In the genomic region with DNA sequence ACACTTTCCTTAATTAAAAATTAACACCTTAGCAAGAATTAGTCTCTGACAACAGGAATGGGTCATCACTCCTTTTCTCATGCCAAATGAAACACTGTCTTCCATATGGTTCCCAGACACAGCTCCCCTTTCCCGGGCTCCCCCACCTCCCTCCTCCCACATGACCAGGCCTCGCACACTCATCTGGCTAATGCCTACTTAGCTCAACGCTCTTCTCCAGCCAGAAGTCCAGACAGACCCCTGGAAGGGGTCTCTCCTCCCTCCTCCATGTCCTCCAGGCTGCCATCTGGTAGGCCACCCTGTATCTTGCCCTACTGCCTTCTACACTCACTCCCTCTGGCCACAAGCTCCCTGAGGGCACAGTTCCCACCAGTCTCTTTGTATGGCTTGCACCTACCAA, we compare ENCODE assay signal across 2 cellular contexts.
TF ChIP-seq lines count a peak whose summit lies in the region.

No MANE protein-coding gene starts in this region.

TF ChIP-seq in H1, 55 proteins besides CTCF, POLR2A, EP300 and RAD21:
- TF ChIP-seq EZH2 (IDR thresholded peaks at IDR 0.05; ENCODE audit: low read depth, low read length, severe bottlenecking) (no peak), RXRA (IDR thresholded peaks at IDR 0.05; ENCODE audit: insufficient read depth, low read depth, low read length) (no peak), JUND (IDR thresholded peaks at IDR 0.05; ENCODE audit: low read length) (no peak), CBX8 (IDR thresholded peaks at IDR 0.05; ENCODE audit: borderline replicate concordance, low read depth, low read length) (no peak), SRF (IDR thresholded peaks at IDR 0.05; ENCODE audit: low read depth, low read length) (no peak), NANOG (IDR thresholded peaks at IDR 0.05; ENCODE audit: insufficient read depth, low read depth, low read length, poor library complexity, severe bottlenecking) (no peak), ZNF274 (IDR thresholded peaks at IDR 0.05; ENCODE audit: borderline replicate concordance, extremely low read depth, low read length) (no peak), GABPA (IDR thresholded peaks at IDR 0.05; ENCODE audit: borderline replicate concordance, insufficient read depth, low read length) (no peak), ATF2 (IDR thresholded peaks at IDR 0.05; ENCODE audit: low read length) (no peak), YY1 (IDR thresholded peaks at IDR 0.05; ENCODE audit: low read depth, low read length) (no peak), TBP (IDR thresholded peaks at IDR 0.05; ENCODE audit: low read depth, low read length) (no peak), CEBPB (IDR thresholded peaks at IDR 0.05; ENCODE audit: low read depth, low read length) (no peak), KDM5A (IDR thresholded peaks at IDR 0.05; ENCODE audit: low read length) (no peak), POLR2AphosphoS5 (IDR thresholded peaks at IDR 0.05; ENCODE audit: low read depth, low read length) (no peak)
- TF ChIP-seq, protein P1, sequence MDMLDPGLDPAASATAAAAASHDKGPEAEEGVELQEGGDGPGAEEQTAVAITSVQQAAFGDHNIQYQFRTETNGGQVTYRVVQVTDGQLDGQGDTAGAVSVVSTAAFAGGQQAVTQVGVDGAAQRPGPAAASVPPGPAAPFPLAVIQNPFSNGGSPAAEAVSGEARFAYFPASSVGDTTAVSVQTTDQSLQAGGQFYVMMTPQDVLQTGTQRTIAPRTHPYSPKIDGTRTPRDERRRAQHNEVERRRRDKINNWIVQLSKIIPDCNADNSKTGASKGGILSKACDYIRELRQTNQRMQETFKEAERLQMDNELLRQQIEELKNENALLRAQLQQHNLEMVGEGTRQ (IDR thresholded peaks at IDR 0.05; ENCODE audit: low read length), result no peak

TF ChIP-seq in HepG2, 621 proteins besides CTCF, POLR2A, EP300 and RAD21:
- TF ChIP-seq DZIP1 (CRISPR knock-in tag; IDR thresholded peaks at IDR 0.05), result no peak
- no peak for TF ChIP-seq FOXA3 (CRISPR knock-in tag; IDR thresholded peaks at IDR 0.05)
- no peak for TF ChIP-seq TRAFD1 (CRISPR knock-in tag; IDR thresholded peaks at IDR 0.05; ENCODE audit: borderline replicate concordance)
- no peak for TF ChIP-seq ZNF367 (CRISPR knock-in tag; IDR thresholded peaks at IDR 0.05; ENCODE audit: borderline replicate concordance)
- no peak for TF ChIP-seq NCOR1 (IDR thresholded peaks at IDR 0.05; ENCODE audit: borderline replicate concordance, low read length)
- TF ChIP-seq, protein P2, sequence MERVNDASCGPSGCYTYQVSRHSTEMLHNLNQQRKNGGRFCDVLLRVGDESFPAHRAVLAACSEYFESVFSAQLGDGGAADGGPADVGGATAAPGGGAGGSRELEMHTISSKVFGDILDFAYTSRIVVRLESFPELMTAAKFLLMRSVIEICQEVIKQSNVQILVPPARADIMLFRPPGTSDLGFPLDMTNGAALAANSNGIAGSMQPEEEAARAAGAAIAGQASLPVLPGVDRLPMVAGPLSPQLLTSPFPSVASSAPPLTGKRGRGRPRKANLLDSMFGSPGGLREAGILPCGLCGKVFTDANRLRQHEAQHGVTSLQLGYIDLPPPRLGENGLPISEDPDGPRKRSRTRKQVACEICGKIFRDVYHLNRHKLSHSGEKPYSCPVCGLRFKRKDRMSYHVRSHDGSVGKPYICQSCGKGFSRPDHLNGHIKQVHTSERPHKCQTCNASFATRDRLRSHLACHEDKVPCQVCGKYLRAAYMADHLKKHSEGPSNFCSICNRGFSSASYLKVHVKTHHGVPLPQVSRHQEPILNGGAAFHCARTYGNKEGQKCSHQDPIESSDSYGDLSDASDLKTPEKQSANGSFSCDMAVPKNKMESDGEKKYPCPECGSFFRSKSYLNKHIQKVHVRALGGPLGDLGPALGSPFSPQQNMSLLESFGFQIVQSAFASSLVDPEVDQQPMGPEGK (CRISPR knock-in tag; IDR thresholded peaks at IDR 0.05), result no peak
